Comparison of ENCODE assay signal across 10 cellular contexts in the genomic region with DNA sequence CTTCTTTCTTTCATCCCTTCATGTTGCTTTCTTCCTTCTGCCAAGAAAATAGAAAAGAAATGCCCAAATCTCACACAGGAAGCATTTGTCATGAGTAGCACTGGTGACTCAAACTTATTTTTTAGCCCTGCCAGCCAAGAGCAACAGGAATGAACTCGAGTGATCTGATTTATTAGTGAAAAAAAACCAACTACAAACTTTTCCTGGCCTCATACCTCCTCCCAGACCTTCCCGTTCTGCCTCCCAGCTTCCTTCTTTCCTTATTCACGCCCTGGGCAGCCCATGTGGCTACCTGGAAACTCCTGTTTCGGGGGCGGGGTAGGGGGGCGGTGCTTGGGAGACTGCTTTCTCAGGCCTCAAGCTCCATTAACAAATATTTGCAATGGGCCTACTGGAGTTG.
DNase-seq lines count a peak whose midpoint lies in the region; ATAC-seq and TF ChIP-seq lines count a peak whose summit lies in the region.
"Had no signal": no experiment of that assay in that cellular context is flagged by ENCODE, and none has a peak within 500 bp of the region (broad histone marks: within the 10 kb centered on the region; RNA-seq: fewer than 3 reads in every experiment).

No MANE protein-coding gene starts in this region.

- no peak overlapping the region for H2BK12ac ChIP-seq in neuronal stem cell (ENCODE audit: low read length)

- ATAC-seq in mucosa of descending colon (peak; percentile 74), HG02970 (IDR thresholded peaks at IDR 0.05; ENCODE audit: low FRiP score, unreplicated experiment) (no peak), HG02884 (IDR thresholded peaks at IDR 0.05; ENCODE audit: unreplicated experiment) (no peak), HG03097 (IDR thresholded peaks at IDR 0.05; ENCODE audit: low FRiP score, unreplicated experiment) (no peak)
- ATAC-seq: T-helper 17 cell had no signal

- H3K18ac ChIP-seq in neuronal stem cell (ENCODE audit: low read length), result no peak overlapping the region

- H3K36me3 ChIP-seq in mucosa of descending colon (ENCODE audit: low read depth) (no peaks in the 10 kb centered on the region), neuronal stem cell (replicated peaks in 1 of 2; ENCODE audit: control insufficient read depth in 2 of 2, insufficient read depth in 2 of 2, low read length in 2 of 2) (no peaks in the 10 kb centered on the region)
- H3K36me3 ChIP-seq: pancreas had no signal

- H3K9me3 ChIP-seq in mucosa of descending colon (no peaks in the 10 kb centered on the region), neuronal stem cell (replicated peaks in 1 of 2; ENCODE audit: control insufficient read depth in 2 of 2, insufficient read depth in 1 of 2, low read depth in 1 of 2, low read length in 2 of 2) (no peaks in the 10 kb centered on the region)
- H3K9me3 ChIP-seq: pancreas had no signal

- no peak overlapping the region for H3K27ac ChIP-seq in neuronal stem cell (replicated peaks; ENCODE audit: low read length)
- H3K27ac ChIP-seq: pancreas had no signal

- no peak for TF ChIP-seq EP300 in Ishikawa (IDR thresholded peaks at IDR 0.05; ENCODE audit: borderline replicate concordance)

- peaks cover 0 to 11% (median 0%) of the 10 kb centered on the region in 3 experiments for H3K27me3 ChIP-seq in neuronal stem cell (ENCODE audit: control insufficient read depth in 3 of 3, insufficient read depth in 3 of 3, low read depth in 1 of 3, low read length in 3 of 3)

- peak; percentile 25 for DNase-seq in AG08396 (ENCODE audit: low spot score)
- peak; percentile 52 for DNase-seq in dedifferentiated amniotic fluid mesenchymal stem cell (ENCODE audit: extremely low spot score)
- peak in 2 of 3 donors; percentile 38 to 49 for DNase-seq in mucosa of descending colon
- DNase-seq in neuronal stem cell (ENCODE audit: low spot score), result no peak
- DNase-seq: pancreas, T-helper 17 cell had no signal

- no peak overlapping the region for H4K91ac ChIP-seq in neuronal stem cell (ENCODE audit: low read depth, low read length, poor library complexity)

- H2AK5ac ChIP-seq in neuronal stem cell (ENCODE audit: low read depth, low read length), result no peak overlapping the region

- no peaks in the 10 kb centered on the region for H3K4me1 ChIP-seq in mucosa of descending colon (ENCODE audit: low read depth)
- H3K4me1 ChIP-seq in neuronal stem cell (ENCODE audit: control insufficient read depth in 2 of 2, insufficient read depth in 1 of 2, low read depth in 1 of 2, low read length in 2 of 2), result peaks cover 4 to 18% of the 10 kb centered on the region in 2 donors
- H3K4me1 ChIP-seq: pancreas had no signal

- no peak overlapping the region for H2AFZ ChIP-seq in neuronal stem cell (ENCODE audit: low read length)

- H3K23ac ChIP-seq in neuronal stem cell (ENCODE audit: low read depth, low read length, poor library complexity), result no peak overlapping the region

- no peak for TF ChIP-seq RAD21 in Ishikawa (IDR thresholded peaks at IDR 0.05; ENCODE audit: low read depth)

- TF ChIP-seq CTCF in mucosa of descending colon (IDR thresholded peaks at IDR 0.05), result no peak

- no peaks in the 10 kb centered on the region for H3K79me1 ChIP-seq in neuronal stem cell (ENCODE audit: low read depth, low read length)

- no peak overlapping the region for H2BK5ac ChIP-seq in neuronal stem cell (ENCODE audit: low read length)

- H3K9ac ChIP-seq in neuronal stem cell (ENCODE audit: low read depth, low read length, poor library complexity), result no peak overlapping the region

- no peak overlapping the region for H3K14ac ChIP-seq in neuronal stem cell (ENCODE audit: low read length)

- H3K4ac ChIP-seq in neuronal stem cell (ENCODE audit: low read length), result no peak overlapping the region

- no peak overlapping the region for H2BK15ac ChIP-seq in neuronal stem cell (ENCODE audit: low read length)

- WGBS in neuronal stem cell (ENCODE audit: extremely low coverage in 2 of 2, insufficient read length in 2 of 2, insufficient replicate concordance in 1 of 2), 2 donors, result no CpG with 5 or more reads among the region's 6 CpGs

- intact Hi-C loops in mucosa of descending colon (cut with DNase I, micrococcal nuclease), result no loop called here

- H3K4me2 ChIP-seq in neuronal stem cell (ENCODE audit: insufficient read depth, low read length, poor library complexity, severe bottlenecking), result no peak overlapping the region

- H3K4me3 ChIP-seq in mucosa of descending colon (no peak overlapping the region), neuronal stem cell (ENCODE audit: low read length in 2 of 2) (no peak overlapping the region)
- H3K4me3 ChIP-seq: pancreas had no signal

- no peak overlapping the region for H4K8ac ChIP-seq in neuronal stem cell (ENCODE audit: low read depth, low read length)

- H2BK120ac ChIP-seq in neuronal stem cell (ENCODE audit: low read depth, low read length), result no peak overlapping the region

TF ChIP-seq in Ishikawa, 13 proteins besides CTCF, POLR2A, EP300 and RAD21:
- TF ChIP-seq TAF1 (IDR thresholded peaks at IDR 0.05; ENCODE audit: low read depth), result no peak
- 0 out of 2 replicates have a peak, but pooled peaks have one; percentile 16 for TF ChIP-seq MAX (IDR thresholded peaks at IDR 0.05)
